In the genomic region with DNA sequence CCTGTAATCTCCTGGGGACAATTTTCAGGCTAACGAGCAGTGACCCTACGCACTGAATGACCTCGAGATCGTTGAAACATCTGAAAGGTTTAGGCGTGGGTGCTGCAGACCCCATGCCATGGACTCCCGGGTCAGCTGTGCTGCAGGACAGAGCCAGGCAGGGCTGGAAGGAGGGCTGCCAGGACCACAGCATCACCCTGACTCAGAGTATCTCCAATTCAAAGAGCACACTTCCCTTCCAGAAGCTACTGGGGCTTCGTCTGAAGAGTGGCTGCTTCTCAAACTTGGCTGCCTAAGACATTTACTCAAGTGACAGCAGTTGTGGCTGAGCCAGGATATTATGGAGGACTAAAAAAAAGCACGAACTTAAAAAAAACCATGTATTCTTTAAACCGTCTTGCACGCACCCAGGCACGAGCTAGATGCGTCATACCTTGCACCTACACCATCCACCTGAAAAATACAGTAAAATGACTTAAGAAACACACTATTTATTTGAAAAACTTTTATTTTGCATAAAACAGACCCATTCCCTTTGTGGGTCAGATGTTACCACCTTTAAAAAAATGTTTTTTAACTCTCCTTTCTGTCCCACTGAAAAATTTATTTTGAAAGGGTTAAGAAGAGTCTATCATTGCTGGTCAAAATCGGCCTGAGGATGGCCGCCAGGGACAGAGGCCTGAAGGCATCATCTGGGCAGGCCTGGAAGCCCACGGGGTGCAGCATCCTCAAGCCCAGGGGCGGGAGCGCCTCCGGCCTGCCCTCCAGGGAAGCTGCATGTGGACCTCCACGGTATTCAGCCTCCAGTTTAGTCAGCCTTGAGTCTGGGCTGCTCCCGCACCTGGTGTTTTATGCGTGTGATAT, we compare ENCODE assay signal across 12 cellular contexts. TPM values are rescaled to one million over a fixed set of nuclear protein-coding genes. Genes with fewer than 3 reads are reported as not detected.
DNase-seq lines count a peak whose midpoint lies in the region; ATAC-seq and TF ChIP-seq lines count a peak whose summit lies in the region.
"Had no signal": no experiment of that assay in that cellular context is flagged by ENCODE, and none has a peak within 500 bp of the region (broad histone marks: within the 10 kb centered on the region; RNA-seq: fewer than 3 reads in every experiment).

No MANE protein-coding gene starts in this region.

- DNase-seq in left ventricle myocardium inferior (no peak), neuronal stem cell (ENCODE audit: low spot score) (no peak), HAP-1 (ENCODE audit: low spot score in 2 of 2) (no peak)
- no peak for DNase-seq in stimulated activated naive CD8-positive, alpha-beta T cell treated with anti-CD3 and anti-CD28 coated beads, Interleukin-15, amount 100 ng/mL, for 72 hours
- DNase-seq: ACHN; activated CD4-positive, alpha-beta T cell treated with anti-CD3 and anti-CD28 coated beads for 1 hour; NCI-H526 treated with DMSO at 0.1 percent for 48 hours had no signal

- H3K4me2 ChIP-seq in BLaER1: no peak overlapping the region
- H3K4me2 ChIP-seq in neuronal stem cell (ENCODE audit: insufficient read depth, low read length, poor library complexity, severe bottlenecking): no peak overlapping the region

- in situ Hi-C loops in HAP-1 (cut with MboI; ENCODE audit: low sequenced_read_pairs): no loop called here

- no peak overlapping the region for H2BK15ac ChIP-seq in neuronal stem cell (ENCODE audit: low read length)

- no peak overlapping the region for H3K4me3 ChIP-seq in BLaER1
- peak overlapping the region; percentile 6 for H3K4me3 ChIP-seq in left ventricle myocardium inferior
- H3K4me3 ChIP-seq in neuronal stem cell (ENCODE audit: low read length in 2 of 2): no peak overlapping the region
- H3K4me3 ChIP-seq in HAP-1: no peak overlapping the region
- H3K4me3 ChIP-seq: SK-N-MC had no signal

- H2BK120ac ChIP-seq in neuronal stem cell (ENCODE audit: low read depth, low read length): no peak overlapping the region

- no peak overlapping the region for H3K14ac ChIP-seq in neuronal stem cell (ENCODE audit: low read length)

- H3K23ac ChIP-seq in neuronal stem cell (ENCODE audit: low read depth, low read length, poor library complexity): no peak overlapping the region

- no peaks in the 10 kb centered on the region for H3K9me3 Mint-ChIP-seq in stimulated activated naive CD8-positive, alpha-beta T cell treated with anti-CD3 and anti-CD28 coated beads, Interleukin-15, amount 100 ng/mL, for 72 hours

- WGBS in neuronal stem cell (ENCODE audit: extremely low coverage in 2 of 2, insufficient read length in 2 of 2, insufficient replicate concordance in 1 of 2), 2 donors: no CpG with 5 or more reads among the region's 21 CpGs

- H3K27me3 ChIP-seq in BLaER1 (no peaks in the 10 kb centered on the region), left ventricle myocardium inferior (ENCODE audit: low read depth) (no peaks in the 10 kb centered on the region), neuronal stem cell (ENCODE audit: control insufficient read depth in 3 of 3, insufficient read depth in 3 of 3, low read depth in 1 of 3, low read length in 3 of 3) (no peaks in the 10 kb centered on the region), HAP-1 (ENCODE audit: low read depth) (no peaks in the 10 kb centered on the region)

- peaks cover 46% of the 10 kb centered on the region for H3K4me1 ChIP-seq in BLaER1
- peaks cover 43% of the 10 kb centered on the region for H3K4me1 ChIP-seq in left ventricle myocardium inferior
- H3K4me1 ChIP-seq in neuronal stem cell (ENCODE audit: control insufficient read depth in 2 of 2, insufficient read depth in 1 of 2, low read depth in 1 of 2, low read length in 2 of 2): peaks cover 11 to 12% of the 10 kb centered on the region in 2 donors
- peaks cover 11% of the 10 kb centered on the region for H3K4me1 ChIP-seq in HAP-1

- no peak overlapping the region for H3K4ac ChIP-seq in neuronal stem cell (ENCODE audit: low read length)

- H4K91ac ChIP-seq in neuronal stem cell (ENCODE audit: low read depth, low read length, poor library complexity): no peak overlapping the region

- H4K8ac ChIP-seq in neuronal stem cell (ENCODE audit: low read depth, low read length): no peak overlapping the region

- intact Hi-C loops in left ventricle myocardium inferior (cut with micrococcal nuclease): no loop called here

- H3K9me3 ChIP-seq in BLaER1 (no peaks in the 10 kb centered on the region), left ventricle myocardium inferior (replicated peaks) (no peaks in the 10 kb centered on the region), neuronal stem cell (replicated peaks in 1 of 2; ENCODE audit: control insufficient read depth in 2 of 2, insufficient read depth in 1 of 2, low read depth in 1 of 2, low read length in 2 of 2) (peaks cover 0 to 1% of the 10 kb centered on the region in 2 donors), HAP-1 (peaks cover 3% of the 10 kb centered on the region; the same call in 1 of the 2 replicates)

- H3K27me3 Mint-ChIP-seq in stimulated activated naive CD8-positive, alpha-beta T cell treated with anti-CD3 and anti-CD28 coated beads, Interleukin-15, amount 100 ng/mL, for 72 hours: no peaks in the 10 kb centered on the region

- H3K36me3 ChIP-seq in BLaER1 (peaks cover 38% of the 10 kb centered on the region), left ventricle myocardium inferior (peaks cover 41% of the 10 kb centered on the region), neuronal stem cell (replicated peaks in 1 of 2; ENCODE audit: control insufficient read depth in 2 of 2, insufficient read depth in 2 of 2, low read length in 2 of 2) (peaks cover 0 to 8% of the 10 kb centered on the region in 2 donors), HAP-1 (replicated peaks) (no peaks in the 10 kb centered on the region)

- H3K4me1 Mint-ChIP-seq in stimulated activated naive CD8-positive, alpha-beta T cell treated with anti-CD3 and anti-CD28 coated beads, Interleukin-15, amount 100 ng/mL, for 72 hours: peaks cover 24% of the 10 kb centered on the region

- no peak for TF ChIP-seq CTCF in left ventricle myocardium inferior (IDR thresholded peaks at IDR 0.05; ENCODE audit: borderline replicate concordance)

- H2BK5ac ChIP-seq in neuronal stem cell (ENCODE audit: low read length): peak overlapping the region; percentile 1

- H3K4me3 Mint-ChIP-seq in stimulated activated naive CD8-positive, alpha-beta T cell treated with anti-CD3 and anti-CD28 coated beads, Interleukin-15, amount 100 ng/mL, for 72 hours: no peak overlapping the region

- ATAC-seq in stimulated activated naive CD8-positive, alpha-beta T cell treated with anti-CD3 and anti-CD28 coated beads, Interleukin-15, amount 100 ng/mL, for 72 hours: no peak
- no peak for ATAC-seq in GM19395 (IDR thresholded peaks at IDR 0.05; ENCODE audit: unreplicated experiment)
- ATAC-seq in GM18519 (IDR thresholded peaks at IDR 0.05; ENCODE audit: low FRiP score, unreplicated experiment): no peak

- peak overlapping the region; percentile 60 for H2AFZ ChIP-seq in neuronal stem cell (ENCODE audit: low read length)

- H3K9ac ChIP-seq in BLaER1 (no peak overlapping the region), neuronal stem cell (ENCODE audit: low read depth, low read length, poor library complexity) (no peak overlapping the region)

- peak overlapping the region; percentile 16 for H2AK5ac ChIP-seq in neuronal stem cell (ENCODE audit: low read depth, low read length)

- H3K27ac Mint-ChIP-seq in stimulated activated naive CD8-positive, alpha-beta T cell treated with anti-CD3 and anti-CD28 coated beads, Interleukin-15, amount 100 ng/mL, for 72 hours: peak overlapping the region in 1 of 2 donors; percentile 59

- H3K18ac ChIP-seq in neuronal stem cell (ENCODE audit: low read length): peak overlapping the region; percentile 89

- 0 out of 2 replicates have a peak overlapping the region, but pooled peaks have one; percentile 35 for H3K27ac ChIP-seq in BLaER1
- peak overlapping the region; percentile 89 for H3K27ac ChIP-seq in angular gyrus (ENCODE audit: low read depth, low read length)
- H3K27ac ChIP-seq in left ventricle myocardium inferior (replicated peaks): peak overlapping the region; percentile 92
- H3K27ac ChIP-seq in neuronal stem cell (replicated peaks; ENCODE audit: low read length): peak overlapping the region; percentile 83
- H3K27ac ChIP-seq: SK-N-MC had no signal

- H4K20me1 ChIP-seq in BLaER1: no peaks in the 10 kb centered on the region

- H2BK12ac ChIP-seq in neuronal stem cell (ENCODE audit: low read length): no peak overlapping the region

- H3K79me1 ChIP-seq in neuronal stem cell (ENCODE audit: low read depth, low read length): no peaks in the 10 kb centered on the region

RNA-seq across cellular contexts. Expression of a gene that starts 13.1 kb away (rescaled TPM):
- 14.5 TPM for total RNA-seq in left ventricle myocardium inferior
- 25.3 TPM for polyA plus RNA-seq in neuronal stem cell (2013, experiment 1 of 2)
- 27.6 TPM for polyA plus RNA-seq in neuronal stem cell (2013, experiment 2 of 2)

Comparison
In these comparisons a context has a peak if more than half of its experiments do, and no peak if none do; other contexts are left out.
1. H3K27ac ChIP-seq: peak in every context shown above with its lines; median percentile 92 in left ventricle myocardium inferior; 89 in angular gyrus; 83 in neuronal stem cell; 35 in BLaER1.